Comparison of ENCODE assay signal across 11 cellular contexts in genomic region chr14:21524575-21525518, GRCh38. TPM values are rescaled to one million over a fixed set of nuclear protein-coding genes. Genes with fewer than 3 reads are reported as not detected.
DNase-seq lines count a peak whose midpoint lies in the region; ATAC-seq and TF ChIP-seq lines count a peak whose summit lies in the region.
"Had no signal": no experiment of that assay in that cellular context is flagged by ENCODE, and none has a peak within 500 bp of the region (broad histone marks: within the 10 kb centered on the region; RNA-seq: fewer than 3 reads in every experiment).

No MANE protein-coding gene starts in this region.

- H3K9me3 ChIP-seq in ES-I3 (ENCODE audit: control insufficient read depth, insufficient read depth, low read length) = no peaks in the 10 kb centered on the region
- no peaks in the 10 kb centered on the region for H3K9me3 ChIP-seq in T-helper 17 cell (ENCODE audit: control insufficient read depth, low read length, poor library complexity, severe bottlenecking)

- H3K27ac Mint-ChIP-seq in T-helper 17 cell = no peak overlapping the region

- no peaks in the 10 kb centered on the region for H3K36me3 Mint-ChIP-seq in T-helper 17 cell (ENCODE audit: low read depth)

- H3K4me1 Mint-ChIP-seq in T-helper 17 cell = peaks cover 15% of the 10 kb centered on the region

- H3K27me3 Mint-ChIP-seq in T-helper 17 cell = no peaks in the 10 kb centered on the region

- H3K36me3 ChIP-seq in ES-I3 (ENCODE audit: insufficient read depth, low read length) = peaks cover 20% of the 10 kb centered on the region

- peak overlapping the region; percentile 92 for H3K4me3 Mint-ChIP-seq in T-helper 17 cell

- ATAC-seq in T-helper 17 cell (no peak), HG03159 (IDR thresholded peaks at IDR 0.05; ENCODE audit: unreplicated experiment) (no peak)

- DNase-seq in T-helper 17 cell (no peak), fibroblast of the aortic adventitia (ENCODE audit: low read depth) (no peak), retinal pigment epithelial cell (ENCODE audit: low read depth) (no peak), HuH-7.5 (ENCODE audit: low spot score) (no peak), NCI-H510A (lab: John Stamatoyannopoulos, UW) (no peak)
- DNase-seq in activated CD8-positive, alpha-beta memory T cell treated with anti-CD3 and anti-CD28 coated beads, Interleukin-2, amount 50 U/mL, for 48 hours = no peak
- DNase-seq: stimulated activated CD4-positive, alpha-beta T cell treated with anti-CD3 and anti-CD28 coated beads, Interleukin-2, amount 100 ng/mL, for 48 hours had no signal

- H3K4me1 ChIP-seq in ES-I3 (ENCODE audit: insufficient read depth, low read length) = peaks cover 15% of the 10 kb centered on the region

- no peak for TF ChIP-seq CTCF in fibroblast of the aortic adventitia (IDR thresholded peaks at IDR 0.05; ENCODE audit: insufficient read depth, low read length)
- no peak for TF ChIP-seq CTCF in retinal pigment epithelial cell (conservative IDR thresholded peaks at IDR 0.05; ENCODE audit: low read depth, low read length)

- H3K4me3 ChIP-seq in fibroblast of the aortic adventitia (ENCODE audit: low read depth, low read length) (peak overlapping the region; percentile 77), retinal pigment epithelial cell (ENCODE audit: low read length) (peak overlapping the region; percentile 77)

- H3K9ac ChIP-seq in ES-I3 (ENCODE audit: low read depth, low read length) = peak overlapping the region; percentile 61; the same call in 1 of the 2 replicates

RNA-seq across cellular contexts. Expression of gene SALL2, which starts 1.3 kb away (rescaled TPM):
- total RNA-seq in T-helper 17 cell = 1 to 10 TPM; 1.9 to 2.1 TPM
- 5.3 and 9.0 TPM in 2 replicates for total RNA-seq in fibroblast of the aortic adventitia (ENCODE audit: low replicate concordance)

RNA-seq across cellular contexts. Expression of gene METTL3, which starts 13.7 kb away (rescaled TPM):
- total RNA-seq in T-helper 17 cell (10 to 100 TPM; 42.3 to 46.5 TPM), fibroblast of the aortic adventitia (ENCODE audit: low replicate concordance) (27.7 and 36.2 TPM in 2 replicates)

RNA-seq across cellular contexts. Expression of gene TOX4, which starts 47.9 kb away (rescaled TPM):
- total RNA-seq in T-helper 17 cell (100 to 1,000 TPM in 1 of 2 donors, 10 to 100 TPM in 1; 97.3 to 110 TPM), fibroblast of the aortic adventitia (ENCODE audit: low replicate concordance) (21.1 and 37.2 TPM in 2 replicates)

RNA-seq across cellular contexts. Expression of gene RAB2B, which starts 48.1 kb away (rescaled TPM):
- total RNA-seq in T-helper 17 cell (10 to 100 TPM; 35.3 to 42.6 TPM), fibroblast of the aortic adventitia (ENCODE audit: low replicate concordance) (7.8 and 28.1 TPM in 2 replicates)

RNA-seq across cellular contexts. Expression of gene OR10G3, which starts 55.0 kb away (rescaled TPM):
- total RNA-seq in T-helper 17 cell (not detected), fibroblast of the aortic adventitia (ENCODE audit: low replicate concordance) (not detected in 2 replicates)
- total RNA-seq: activated CD8-positive, alpha-beta memory T cell treated with anti-CD3 and anti-CD28 coated beads for 36 hours; NCI-H460 had no signal
